ENCODE assay signal across 12 cellular contexts in genomic region chr1:219792337-219793021, GRCh38.
DNase-seq lines count a peak whose midpoint lies in the region; ATAC-seq and TF ChIP-seq lines count a peak whose summit lies in the region.
"Had no signal": no experiment of that assay in that cellular context is flagged by ENCODE, and none has a peak within 500 bp of the region (broad histone marks: within the 10 kb centered on the region; RNA-seq: fewer than 3 reads in every experiment).

No MANE protein-coding gene starts in this region.

- H3K27ac ChIP-seq in lower lobe of right lung = no peak overlapping the region

- no peaks in the 10 kb centered on the region for H3K27me3 ChIP-seq in lower lobe of right lung (ENCODE audit: low read depth)

- H3K4me1 ChIP-seq in lower lobe of right lung = no peaks in the 10 kb centered on the region

- no peaks in the 10 kb centered on the region for H3K36me3 ChIP-seq in lower lobe of right lung

- no peaks in the 10 kb centered on the region for H3K9me3 ChIP-seq in lower lobe of right lung

- intact Hi-C loops in lower lobe of right lung (cut with DNase I) = no loop called here

- H3K4me3 ChIP-seq in epithelial cell of esophagus (ENCODE audit: low read length) = no peak overlapping the region
- no peak overlapping the region for H3K4me3 ChIP-seq in lower lobe of right lung

- ATAC-seq in omental fat pad (ENCODE audit: low FRiP score) = peak; percentile 60
- ATAC-seq in lower lobe of right lung = no peak
- ATAC-seq in HG03045 (IDR thresholded peaks at IDR 0.05; ENCODE audit: unreplicated experiment) = no peak
- ATAC-seq in GM21381 (IDR thresholded peaks at IDR 0.05; ENCODE audit: unreplicated experiment) = no peak

- peak; percentile 28 for DNase-seq in ELR (ENCODE audit: low read depth)
- peak; percentile 96 for DNase-seq in NCI-H2171 treated with DMSO at 0.1 percent for 48 hours (lab: John Stamatoyannopoulos, UW)
- DNase-seq in epithelial cell of esophagus (ENCODE audit: low read depth) = peak; percentile 22
- DNase-seq in omental fat pad (ENCODE audit: low spot score) = no peak
- no peak for DNase-seq in midbrain (lab: John Stamatoyannopoulos, UW)
- DNase-seq in lower lobe of right lung = no peak
- DNase-seq: activated CD4-positive, alpha-beta memory T cell treated with anti-CD3 and anti-CD28 coated beads, Interleukin-2, amount 10 ng/mL, durations not matched to agents 7 days and 5 days; dermis blood vessel endothelial cell; NCI-H1048; stimulated activated CD4-positive, alpha-beta T cell treated with anti-CD3 and anti-CD28 coated beads, Interleukin-4, amount 100 ng/mL, for 24 hours had no signal

- TF ChIP-seq CTCF in epithelial cell of esophagus (IDR thresholded peaks at IDR 0.05; ENCODE audit: insufficient read depth, low read depth, low read length, missing control alignments) (no peak), omental fat pad (IDR thresholded peaks at IDR 0.05) (no peak), lower lobe of right lung (IDR thresholded peaks at IDR 0.05) (no peak)

Comparison
In these comparisons a context has a peak if more than half of its experiments do, and no peak if none do; other contexts are left out.
1. DNase-seq: peak in ELR (single experiment), NCI-H2171 treated with DMSO at 0.1 percent for 48 hours (single experiment) and epithelial cell of esophagus (single experiment); none in omental fat pad (single experiment), midbrain (single experiment) and lower lobe of right lung (single experiment).